ENCODE assay signal across 1 cellular context in genomic region chr1:211258756-211259595, GRCh38.
TF ChIP-seq lines count a peak whose summit lies in the region.

TSS of gene RCOR3 (plus strand) at chr1:211259366. CDS start at chr1:211259561, 195 bp downstream.

TF ChIP-seq in HepG2, 621 proteins besides CTCF, POLR2A, EP300 and RAD21 (continued from another document and continues in another):
- TF ChIP-seq JARID2 (CRISPR knock-in tag; IDR thresholded peaks at IDR 0.05; ENCODE audit: insufficient replicate concordance) (no peak), ZNF496 (CRISPR knock-in tag; IDR thresholded peaks at IDR 0.05; ENCODE audit: insufficient replicate concordance) (no peak), NFRKB (IDR thresholded peaks at IDR 0.05) (no peak), ZNF503 (CRISPR knock-in tag; IDR thresholded peaks at IDR 0.05) (peak; percentile 37; the same call in 1 of the 2 replicates), THAP9 (CRISPR knock-in tag; IDR thresholded peaks at IDR 0.05; ENCODE audit: borderline replicate concordance) (0 out of 2 replicates have a peak, but pooled peaks have one; percentile 21), ZNF7 (CRISPR knock-in tag; IDR thresholded peaks at IDR 0.05) (0 out of 2 replicates have a peak, but pooled peaks have one; percentile 26), RNF219 (CRISPR knock-in tag; IDR thresholded peaks at IDR 0.05) (no peak), CBFB (CRISPR knock-in tag; IDR thresholded peaks at IDR 0.05) (peak; percentile 93), ZNF605 (CRISPR knock-in tag; IDR thresholded peaks at IDR 0.05) (peak; percentile 94), ZFP62 (CRISPR knock-in tag; IDR thresholded peaks at IDR 0.05) (no peak), TFE3 (CRISPR knock-in tag; IDR thresholded peaks at IDR 0.05) (peak; percentile 83), ZNF143 (CRISPR knock-in tag; IDR thresholded peaks at IDR 0.05) (no peak), ZZZ3 (CRISPR knock-in tag; IDR thresholded peaks at IDR 0.05; ENCODE audit: borderline replicate concordance) (peak; percentile 79), ZNF225 (CRISPR knock-in tag; IDR thresholded peaks at IDR 0.05) (peak; percentile 89), ISX (CRISPR knock-in tag; conservative IDR thresholded peaks at IDR 0.05) (no peak), ZNF460 (CRISPR knock-in tag; IDR thresholded peaks at IDR 0.05; ENCODE audit: borderline replicate concordance) (peak; percentile 57; the same call in 1 of the 2 replicates), GMEB2 (CRISPR knock-in tag; IDR thresholded peaks at IDR 0.05; ENCODE audit: low read depth) (peak; percentile 32; the same call in 1 of the 2 replicates), ZNF883 (CRISPR knock-in tag; IDR thresholded peaks at IDR 0.05; ENCODE audit: not compliant biosample characterization) (peak; percentile 75), PBX2 (CRISPR knock-in tag; IDR thresholded peaks at IDR 0.05) (no peak), SNAPC4 (CRISPR knock-in tag; IDR thresholded peaks at IDR 0.05) (peak; percentile 84; the same call in 1 of the 2 replicates), MYPOP (CRISPR knock-in tag; IDR thresholded peaks at IDR 0.05) (peak; percentile 78), PRMT3 (CRISPR knock-in tag; IDR thresholded peaks at IDR 0.05; ENCODE audit: borderline replicate concordance, low read depth) (no peak), BCL6 (CRISPR knock-in tag; IDR thresholded peaks at IDR 0.05) (peak; percentile 76), ZC3H13 (CRISPR knock-in tag; IDR thresholded peaks at IDR 0.05) (peak; percentile 52; the same call in 1 of the 2 replicates), ZNF12 (CRISPR knock-in tag; IDR thresholded peaks at IDR 0.05) (peak; percentile 51; the same call in 1 of the 2 replicates), NONO (IDR thresholded peaks at IDR 0.05) (no peak), NONO (CRISPR knock-in tag; conservative IDR thresholded peaks at IDR 0.05) (peak; percentile 65), ZNF766 (CRISPR knock-in tag; IDR thresholded peaks at IDR 0.05; ENCODE audit: borderline replicate concordance) (no peak), SKIL (CRISPR knock-in tag; IDR thresholded peaks at IDR 0.05; ENCODE audit: borderline replicate concordance) (peak; percentile 83), GLMP (CRISPR knock-in tag; IDR thresholded peaks at IDR 0.05; ENCODE audit: borderline replicate concordance) (no peak), SP140L (CRISPR knock-in tag; IDR thresholded peaks at IDR 0.05; ENCODE audit: borderline replicate concordance) (no peak), ZNF232 (CRISPR knock-in tag; IDR thresholded peaks at IDR 0.05; ENCODE audit: borderline replicate concordance) (peak; percentile 64; the same call in 1 of the 2 replicates), GTF3A (CRISPR knock-in tag; conservative IDR thresholded peaks at IDR 0.05) (no peak), ZNF691 (CRISPR knock-in tag; IDR thresholded peaks at IDR 0.05; ENCODE audit: borderline replicate concordance, low read depth) (peak; percentile 75; the same call in 1 of the 2 replicates), ZNF724P (CRISPR knock-in tag; IDR thresholded peaks at IDR 0.05; ENCODE audit: borderline replicate concordance) (peak; percentile 50; the same call in 1 of the 2 replicates)
